ENCODE assay signal across 8 cellular contexts in genomic region chr10:73910401-73910763, GRCh38. TPM values are rescaled to one million over a fixed set of nuclear protein-coding genes. Genes with fewer than 3 reads are reported as not detected.
DNase-seq lines count a peak whose midpoint lies in the region; ATAC-seq, FAIRE-seq and TF ChIP-seq lines count a peak whose summit lies in the region.

No MANE protein-coding gene starts in this region.

- H3K9me3 Mint-ChIP-seq in astrocyte (ENCODE audit: unreplicated experiment) = peaks cover 1% of the 10 kb centered on the region

- TF ChIP-seq CTCF in HL-60 (IDR thresholded peaks at IDR 0.05; ENCODE audit: insufficient read depth, low read length) (no peak), astrocyte (IDR thresholded peaks at IDR 0.05; ENCODE audit: insufficient read depth, low read depth, low read length) (peak; percentile 3), lung (IDR thresholded peaks at IDR 0.05; ENCODE audit: control extremely low read depth, extremely low read depth) (no peak)

- H3K27me3 ChIP-seq in HL-60 (ENCODE audit: insufficient read depth, poor library complexity, severe bottlenecking) (no peaks in the 10 kb centered on the region), astrocyte (ENCODE audit: insufficient read depth, low read length) (no peaks in the 10 kb centered on the region), lung (ENCODE audit: control insufficient read depth, insufficient read depth) (no peaks in the 10 kb centered on the region)

- no peak for FAIRE-seq in astrocyte (lab: Jason Lieb, UNC)

- peaks cover 20% of the 10 kb centered on the region for H3K36me3 Mint-ChIP-seq in astrocyte (ENCODE audit: low read depth, unreplicated experiment)

- H3K27me3 Mint-ChIP-seq in astrocyte (ENCODE audit: low read depth, unreplicated experiment) = no peaks in the 10 kb centered on the region

- H3K9me3 ChIP-seq in astrocyte (ENCODE audit: insufficient read depth, low read depth, low read length) (no peaks in the 10 kb centered on the region), lung (ENCODE audit: control insufficient read depth in 2 of 2, insufficient read depth in 1 of 2, low read length in 1 of 2) (no peaks in the 10 kb centered on the region)

- H4K20me1 ChIP-seq in astrocyte (ENCODE audit: insufficient read depth, low read length) = peaks cover 39% of the 10 kb centered on the region

- H3K9ac ChIP-seq in astrocyte (ENCODE audit: low read length) = peak overlapping the region; percentile 79

- H3K27ac ChIP-seq in HL-60 (replicated peaks) (peak overlapping the region; percentile 96), astrocyte (ENCODE audit: low read depth, low read length) (peak overlapping the region; percentile 31), lung (ENCODE audit: low read depth in 1 of 2, low read length in 1 of 2) (peak overlapping the region; percentile 59 to 68)

- H3K4me3 ChIP-seq in HL-60 (replicated peaks; ENCODE audit: insufficient read depth, low read length) = peak overlapping the region; percentile 79
- peak overlapping the region; percentile 76 for H3K4me3 ChIP-seq in astrocyte (ENCODE audit: insufficient read depth, low read depth, low read length)
- peak overlapping the region; percentile 59 for H3K4me3 ChIP-seq in lung

- peaks cover 44% of the 10 kb centered on the region for H3K4me1 Mint-ChIP-seq in astrocyte (ENCODE audit: low read depth, unreplicated experiment)

- H3K4me2 ChIP-seq in astrocyte (ENCODE audit: low read length) = peak overlapping the region; percentile 95

- peaks cover 43% of the 10 kb centered on the region for H3K79me2 ChIP-seq in astrocyte (ENCODE audit: insufficient read depth, low read length)

- peak overlapping the region; percentile 80 for H3K4me3 Mint-ChIP-seq in astrocyte (ENCODE audit: unreplicated experiment)

- H3K4me1 ChIP-seq in astrocyte (ENCODE audit: insufficient read depth, low read length) = peaks cover 77% of the 10 kb centered on the region
- peaks cover 0 to 15% of the 10 kb centered on the region in 2 donors for H3K4me1 ChIP-seq in lung (ENCODE audit: control insufficient read depth in 2 of 2, insufficient read depth in 2 of 2, low read length in 2 of 2)

- peak overlapping the region; percentile 21 for H3K27ac Mint-ChIP-seq in astrocyte (ENCODE audit: unreplicated experiment)

- ATAC-seq in lung (ENCODE audit: insufficient read depth, low FRiP score) (no peak), GM21576 (IDR thresholded peaks at IDR 0.05; ENCODE audit: unreplicated experiment) (no peak)

- H3K36me3 ChIP-seq in astrocyte (ENCODE audit: insufficient read depth, low read length) (peaks cover 13% of the 10 kb centered on the region), lung (ENCODE audit: control insufficient read depth in 2 of 2, insufficient read depth in 2 of 2, low read length in 2 of 2) (peaks cover 0 to 5% of the 10 kb centered on the region in 2 donors)

- DNase-seq in Daoy (ENCODE audit: low read depth) (peak; percentile 51), HL-60 (ENCODE audit: low read depth in 1 of 2, low spot score in 1 of 2) (peak in 1 of 2 experiments; percentile 66), astrocyte (ENCODE audit: low read depth) (no peak), lung (ENCODE audit: low spot score) (no peak), 8988T (no peak), AG08395 (ENCODE audit: low spot score) (no peak)
- no peak for DNase-seq in stimulated activated CD4-positive, alpha-beta T cell treated with anti-CD3 and anti-CD28 coated beads, Interleukin-15, amount 100 ng/mL, for 24 hours

- peak overlapping the region; percentile 73 for H2AFZ ChIP-seq in astrocyte (ENCODE audit: low read depth, low read length)

- WGBS in lung, 2 donors = 28 to 46% methylated on average over 9 of the region's 9 CpGs

RNA-seq across cellular contexts. Expression of gene PLAU, which starts 0.6 kb away (rescaled TPM):
- 159 and 165 TPM in 2 replicates for total RNA-seq in Daoy (2014; rRNA removed; shearing (Covaris generic))
- total RNA-seq in astrocyte = 81.2 and 90.2 TPM in 2 replicates
- total RNA-seq in lung = 10 to 100 TPM; 13.5 to 23.0 TPM
- 10 to 100 TPM; 11.6 to 36.7 TPM for polyA plus RNA-seq in lung

RNA-seq across cellular contexts. Expression of gene CAMK2G, which starts 36.0 kb away (rescaled TPM):
- 12.2 and 14.6 TPM in 2 replicates for total RNA-seq in Daoy (2014; rRNA removed; shearing (Covaris generic))
- total RNA-seq in astrocyte = 16.6 and 19.8 TPM in 2 replicates
- 10 to 100 TPM; 38.6 to 41.1 TPM for total RNA-seq in lung
- polyA plus RNA-seq in lung = 10 to 100 TPM; 15.8 to 19.4 TPM

Comparison
In these comparisons a context has a peak if more than half of its experiments do, and no peak if none do; other contexts are left out.
1. H3K27ac ChIP-seq: peak in every context shown above with its lines; median percentile 96 in HL-60; 64 in lung; 31 in astrocyte.